10 cellular contexts compared by ENCODE assay signal in the genomic region with DNA sequence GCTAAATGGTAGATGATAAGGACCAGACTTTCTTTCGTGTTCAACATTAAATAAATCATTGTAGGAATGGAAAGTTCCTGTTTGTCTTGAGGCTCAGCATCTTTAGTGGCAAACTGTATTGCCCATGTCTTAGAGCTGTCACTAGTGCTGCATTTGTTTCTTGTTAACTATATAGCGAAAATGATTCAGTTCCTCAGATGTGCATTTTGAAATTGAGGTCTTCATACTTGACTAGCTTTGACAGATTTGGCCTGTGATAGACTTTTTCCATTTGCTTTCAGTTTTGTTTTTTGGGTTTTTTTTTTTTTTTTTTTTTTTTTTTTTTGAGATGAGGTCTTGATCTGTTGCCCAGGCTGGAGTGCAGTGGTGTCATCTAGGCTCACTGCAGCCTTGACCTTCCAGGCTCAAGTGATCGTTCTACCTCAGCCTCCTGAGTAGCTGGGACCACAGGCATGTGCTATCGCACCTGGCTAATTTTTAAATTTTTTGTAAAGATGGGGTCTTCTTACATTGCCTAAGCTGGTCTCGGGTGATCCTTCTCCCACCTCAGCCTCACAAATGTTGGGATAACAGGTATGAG.
DNase-seq lines count a peak whose midpoint lies in the region; ATAC-seq and TF ChIP-seq lines count a peak whose summit lies in the region.
"Had no signal": no experiment of that assay in that cellular context is flagged by ENCODE, and none has a peak within 500 bp of the region (broad histone marks: within the 10 kb centered on the region; RNA-seq: fewer than 3 reads in every experiment).

No MANE protein-coding gene starts in this region.

- no peaks in the 10 kb centered on the region for H3K9me3 Mint-ChIP-seq in effector memory CD8-positive, alpha-beta T cell

- TF ChIP-seq CTCF in GM10266 (IDR thresholded peaks at IDR 0.05; ENCODE audit: control insufficient read depth, insufficient read depth, low read depth, missing control alignments) (no peak), GM20000 (IDR thresholded peaks at IDR 0.05; ENCODE audit: extremely low read depth, missing control alignments) (no peak)

- peak overlapping the region; percentile 60 to 71 for H3K27ac Mint-ChIP-seq in effector memory CD8-positive, alpha-beta T cell

- H3K4me3 Mint-ChIP-seq in effector memory CD8-positive, alpha-beta T cell = peak overlapping the region; percentile 15 to 33

- H3K36me3 Mint-ChIP-seq in effector memory CD8-positive, alpha-beta T cell (ENCODE audit: insufficient read depth) = no peaks in the 10 kb centered on the region

- no peaks in the 10 kb centered on the region for H3K27me3 Mint-ChIP-seq in effector memory CD8-positive, alpha-beta T cell

- peak; percentile 61 for ATAC-seq in HG03571 (IDR thresholded peaks at IDR 0.05; ENCODE audit: unreplicated experiment)
- peak; percentile 46 for ATAC-seq in effector memory CD8-positive, alpha-beta T cell (replicated peaks)
- no peak for ATAC-seq in GM19463 (IDR thresholded peaks at IDR 0.05; ENCODE audit: unreplicated experiment)

- DNase-seq in GM10266 (ENCODE audit: extremely low spot score) = peak; percentile 32
- DNase-seq in GM20000 (ENCODE audit: low spot score) = peak; percentile 38
- no peak for DNase-seq in effector memory CD8-positive, alpha-beta T cell
- DNase-seq in COR-L47 (lab: John Stamatoyannopoulos, UW) = no peak
- no peak for DNase-seq in NCI-H226
- DNase-seq in epidermal melanocyte (ENCODE audit: insufficient read length, low spot score) = no peak
- DNase-seq: NCI-H774, upper lobe of left lung had no signal

- no peaks in the 10 kb centered on the region for H3K4me1 Mint-ChIP-seq in effector memory CD8-positive, alpha-beta T cell (ENCODE audit: low read depth in 2 of 2)

Comparison
In these comparisons a context has a peak if more than half of its experiments do, and no peak if none do; other contexts are left out.
1. DNase-seq: peak in GM10266 (single experiment) and GM20000 (single experiment); none in effector memory CD8-positive, alpha-beta T cell (0 of 3), COR-L47 (single experiment), NCI-H226 (single experiment) and epidermal melanocyte (single experiment).